Comparison of ENCODE assay signal across 25 cellular contexts in genomic region chr5:115820846-115821245, GRCh38.
"Had no signal": no experiment of that assay in that cellular context is flagged by ENCODE, and none has a peak within 500 bp of the region (broad histone marks: within the 10 kb centered on the region; RNA-seq: fewer than 3 reads in every experiment).

No MANE protein-coding gene starts in this region.

- H3K36me3 ChIP-seq: colonic mucosa, esophagus muscularis mucosa, esophagus squamous epithelium, gastrocnemius medialis, gastroesophageal sphincter, heart left ventricle, heart right ventricle had no signal

- H3K4me3 ChIP-seq: colonic mucosa, coronary artery, dorsolateral prefrontal cortex, esophagus muscularis mucosa, esophagus squamous epithelium, gastrocnemius medialis, gastroesophageal sphincter, heart left ventricle, heart right ventricle had no signal

- H3K9me3 Mint-ChIP-seq: effector memory CD8-positive, alpha-beta T cell; endodermal cell had no signal

- DNase-seq: colonic mucosa; cortex of kidney; dermis blood vessel endothelial cell; dorsolateral prefrontal cortex; effector CD4-positive, alpha-beta T cell; effector CD8-positive, alpha-beta T cell; effector memory CD4-positive, alpha-beta T cell; effector memory CD8-positive, alpha-beta T cell; endodermal cell; erythroblast; esophagus squamous epithelium; foreskin fibroblast; foreskin keratinocyte; foreskin melanocyte; gastrocnemius medialis; glutamatergic neuron; head of caudate nucleus; heart left ventricle; heart right ventricle had no signal

- H3K9me3 ChIP-seq: colonic mucosa, esophagus muscularis mucosa, gastrocnemius medialis, gastroesophageal sphincter, heart left ventricle, heart right ventricle had no signal

- H3K27ac Mint-ChIP-seq: dendritic cell treated with granulocyte-macrophage colony-stimulating factor and Interleukin-4, amounts not matched to agents 40 ng/mL and 50 ng/mL, for 4 days; effector memory CD8-positive, alpha-beta T cell; endodermal cell had no signal

- H3K4me3 Mint-ChIP-seq: dendritic cell treated with granulocyte-macrophage colony-stimulating factor and Interleukin-4, amounts not matched to agents 40 ng/mL and 50 ng/mL, for 4 days; effector memory CD8-positive, alpha-beta T cell; endodermal cell had no signal

- H3K4me1 Mint-ChIP-seq: endodermal cell had no signal

- H3K27ac ChIP-seq: colonic mucosa, coronary artery, dorsolateral prefrontal cortex, epithelial cell of prostate, esophagus muscularis mucosa, esophagus squamous epithelium, foreskin keratinocyte, gastrocnemius medialis, gastroesophageal sphincter, heart left ventricle, heart right ventricle had no signal

- ATAC-seq: effector memory CD8-positive, alpha-beta T cell; esophagus mucosa; foreskin keratinocyte; gastrocnemius medialis; gastroesophageal sphincter; heart left ventricle; heart right ventricle had no signal
